In the genomic region with DNA sequence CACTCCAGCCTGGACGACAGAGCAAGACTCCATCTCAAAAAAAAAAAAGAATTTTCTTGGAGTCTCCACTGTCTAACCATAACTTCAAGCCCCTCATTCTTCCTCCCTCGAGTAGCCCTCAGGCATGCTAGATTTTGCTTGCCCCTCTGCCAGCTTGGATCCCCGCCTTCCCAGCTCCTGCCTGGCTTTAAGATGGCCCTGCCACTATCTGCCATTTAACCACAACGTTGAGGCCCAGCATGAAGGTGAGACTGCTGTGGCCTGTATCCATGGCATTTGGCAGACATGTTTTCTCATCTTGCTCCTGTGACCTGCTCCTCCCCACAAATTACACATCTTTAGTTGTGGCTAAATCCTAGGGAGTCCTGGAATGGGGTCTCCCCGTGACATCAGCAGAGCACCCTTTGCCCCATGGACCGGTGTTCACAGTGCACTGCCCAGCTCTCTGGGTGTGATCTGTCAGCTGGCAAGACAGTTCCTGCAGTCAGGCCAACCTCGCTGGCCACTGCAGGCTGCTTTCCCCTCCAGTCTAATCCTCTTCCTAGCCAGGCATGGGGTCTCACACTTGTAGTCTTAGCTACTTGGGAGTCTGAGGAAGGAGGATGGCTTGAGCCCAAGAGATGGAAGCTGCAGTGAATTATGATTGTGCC, we compare ENCODE assay signal across 17 cellular contexts. TPM values are rescaled to one million over a fixed set of nuclear protein-coding genes. Genes with fewer than 3 reads are reported as not detected.
DNase-seq lines count a peak whose midpoint lies in the region; ATAC-seq and TF ChIP-seq lines count a peak whose summit lies in the region.
"Had no signal": no experiment of that assay in that cellular context is flagged by ENCODE, and none has a peak within 500 bp of the region (broad histone marks: within the 10 kb centered on the region; RNA-seq: fewer than 3 reads in every experiment).

No MANE protein-coding gene starts in this region.

- H3K27ac ChIP-seq in BLaER1 (peak overlapping the region; percentile 95), OCI-LY7 (ENCODE audit: low read depth, low read length, poor library complexity, severe bottlenecking) (peak overlapping the region; percentile 30), neutrophil (peak overlapping the region; percentile 98), hepatocyte (no peak overlapping the region)

- ATAC-seq in effector memory CD8-positive, alpha-beta T cell (replicated peaks), result no peak

- DNase-seq in OCI-LY7 (ENCODE audit: low spot score) (no peak), endothelial cell (ENCODE audit: low spot score) (no peak), pons (ENCODE audit: low spot score) (no peak), hepatocyte (ENCODE audit: low spot score) (no peak), dedifferentiated amniotic fluid mesenchymal stem cell (ENCODE audit: extremely low spot score) (no peak)
- DNase-seq in effector memory CD8-positive, alpha-beta T cell, result no peak

- H3K9ac ChIP-seq in BLaER1, result peak overlapping the region; percentile 77

- H3K4me2 ChIP-seq in BLaER1 (peak overlapping the region; percentile 93), OCI-LY7 (ENCODE audit: low read length) (no peak overlapping the region), hepatocyte (no peak overlapping the region)

- TF ChIP-seq CTCF in OCI-LY7 (conservative IDR thresholded peaks at IDR 0.05; ENCODE audit: low read length), result no peak
- TF ChIP-seq CTCF in endothelial cell (IDR thresholded peaks at IDR 0.05; ENCODE audit: unreplicated experiment), result no peak
- no peak for TF ChIP-seq CTCF in neutrophil (IDR thresholded peaks at IDR 0.05)
- no peak for TF ChIP-seq CTCF in hepatocyte (IDR thresholded peaks at IDR 0.05; ENCODE audit: poor library complexity)

- 83% methylated on average over 7 of the region's 7 CpGs for WGBS in hepatocyte (ENCODE audit: low lambda C conversion rate, missing lambda C conversion rate)

- H4K20me1 ChIP-seq in BLaER1 (peaks cover 44% of the 10 kb centered on the region), OCI-LY7 (ENCODE audit: insufficient read depth, low read length) (no peaks in the 10 kb centered on the region), hepatocyte (ENCODE audit: insufficient read depth, poor library complexity, severe bottlenecking) (peaks cover 23% of the 10 kb centered on the region)

- peak overlapping the region; percentile 77 for H3K27ac Mint-ChIP-seq in endothelial cell (ENCODE audit: unreplicated experiment)
- peak overlapping the region in 1 of 2 donors; percentile 82 for H3K27ac Mint-ChIP-seq in effector memory CD8-positive, alpha-beta T cell
- H3K27ac Mint-ChIP-seq: activated T-cell treated with anti-CD3 and anti-CD28 coated beads, Interleukin-2, amount 50 U/mL, for 72 hours had no signal

- POLR2A ChIA-PET in OCI-LY7 (lab: Charles Lee), result interaction anchor here (0.5 kb wide), 1 partner anchor 355 kb away, joined by 4 read pairs; no protein-coding TSS in a partner anchor

- H3K36me3 Mint-ChIP-seq in endothelial cell (ENCODE audit: low read depth, unreplicated experiment), result peaks cover 26% of the 10 kb centered on the region
- H3K36me3 Mint-ChIP-seq in effector memory CD8-positive, alpha-beta T cell (ENCODE audit: insufficient read depth), result peaks cover 47% of the 10 kb centered on the region
- H3K36me3 Mint-ChIP-seq: activated naive CD4-positive, alpha-beta T cell treated with anti-CD3 and anti-CD28 coated beads, Interleukin-2, amount 50 U/mL, for 72 hours had no signal

- peaks cover 52% of the 10 kb centered on the region for H3K4me1 Mint-ChIP-seq in endothelial cell (ENCODE audit: unreplicated experiment)
- H3K4me1 Mint-ChIP-seq in effector memory CD8-positive, alpha-beta T cell (ENCODE audit: low read depth in 2 of 2), result peaks cover 14 to 38% of the 10 kb centered on the region in 2 donors

- no peaks in the 10 kb centered on the region for H3K9me2 ChIP-seq in OCI-LY7 (ENCODE audit: insufficient read depth, low read length)
- no peaks in the 10 kb centered on the region for H3K9me2 ChIP-seq in hepatocyte (replicated peaks; ENCODE audit: insufficient read depth)

- H3K36me3 ChIP-seq in BLaER1 (peaks cover 47% of the 10 kb centered on the region), OCI-LY7 (ENCODE audit: insufficient read depth, low read length) (peaks cover 46% of the 10 kb centered on the region), neutrophil (peaks cover 32% of the 10 kb centered on the region), hepatocyte (replicated peaks; ENCODE audit: insufficient read depth, low read depth) (no peaks in the 10 kb centered on the region)

- intact Hi-C loops in OCI-LY7 (cut with micrococcal nuclease; ENCODE audit: unreplicated experiment), result loop anchor here (1.0 to 2.0 kb wide), 2 partner anchors 118 to 280 kb away; no protein-coding TSS in a partner anchor

- H3K27me3 Mint-ChIP-seq in endothelial cell (ENCODE audit: unreplicated experiment), result peaks cover 10% of the 10 kb centered on the region
- no peaks in the 10 kb centered on the region for H3K27me3 Mint-ChIP-seq in effector memory CD8-positive, alpha-beta T cell
- H3K27me3 Mint-ChIP-seq: CD4-positive, alpha-beta memory T cell had no signal

- BruUV-seq in OCI-LY7 (replicated peaks; lab: Mats Ljungman, UMichigan), result no TSS peak

- H2AFZ ChIP-seq in OCI-LY7 (ENCODE audit: low read length) (no peak overlapping the region), hepatocyte (no peak overlapping the region)

- H3K79me2 ChIP-seq in OCI-LY7 (ENCODE audit: insufficient read depth, low read depth, low read length), result peaks cover 12% of the 10 kb centered on the region
- peaks cover 12% of the 10 kb centered on the region for H3K79me2 ChIP-seq in hepatocyte

- no peaks in the 10 kb centered on the region for H3K9me3 Mint-ChIP-seq in endothelial cell (ENCODE audit: unreplicated experiment)
- no peaks in the 10 kb centered on the region for H3K9me3 Mint-ChIP-seq in effector memory CD8-positive, alpha-beta T cell
- H3K9me3 Mint-ChIP-seq: activated naive CD4-positive, alpha-beta T cell treated with anti-CD3 and anti-CD28 coated beads, Interleukin-2, amount 50 U/mL, for 72 hours; activated T-cell treated with anti-CD3 and anti-CD28 coated beads, Interleukin-2, amount 50 U/mL, for 72 hours; CD4-positive, alpha-beta memory T cell; mesothelial cell of epicardium; neural crest cell had no signal

- peak overlapping the region; percentile 76 for H3K4me3 Mint-ChIP-seq in endothelial cell (ENCODE audit: unreplicated experiment)
- H3K4me3 Mint-ChIP-seq in effector memory CD8-positive, alpha-beta T cell, result no peak overlapping the region
- H3K4me3 Mint-ChIP-seq: activated T-cell treated with anti-CD3 and anti-CD28 coated beads, Interleukin-2, amount 50 U/mL, for 72 hours; mesothelial cell of epicardium had no signal

- H3K4me1 ChIP-seq in BLaER1 (peaks cover 97% of the 10 kb centered on the region), OCI-LY7 (ENCODE audit: insufficient read depth, low read length, poor library complexity, severe bottlenecking) (peaks cover 61% of the 10 kb centered on the region), neutrophil (ENCODE audit: control insufficient read depth in 1 of 2, insufficient read depth in 1 of 2, low read depth in 1 of 2, low read length in 1 of 2) (peaks cover 70 to 74% of the 10 kb centered on the region in 2 experiments), hepatocyte (ENCODE audit: insufficient read depth) (peaks cover 32% of the 10 kb centered on the region)

- no peaks in the 10 kb centered on the region for H3K27me3 ChIP-seq in BLaER1
- no peaks in the 10 kb centered on the region for H3K27me3 ChIP-seq in neutrophil
- no peaks in the 10 kb centered on the region for H3K27me3 ChIP-seq in hepatocyte
- H3K27me3 ChIP-seq: body of pancreas had no signal

- H3K4me3 ChIP-seq in BLaER1 (0 out of 2 replicates have a peak overlapping the region, but pooled peaks have one; percentile 8), OCI-LY7 (ENCODE audit: low read depth, low read length, poor library complexity, severe bottlenecking) (no peak overlapping the region), neutrophil (ENCODE audit: low read depth in 1 of 2, low read length in 1 of 2) (peak overlapping the region in 1 of 2 experiments; percentile 70), hepatocyte (no peak overlapping the region)
- H3K4me3 ChIP-seq: body of pancreas, K562 had no signal

- CTCF ChIA-PET in OCI-LY7 (lab: Charles Lee; ENCODE audit: unreplicated experiment), result interaction anchor here (1.8 kb wide), 1 partner anchor 10 kb away, joined by 15 read pairs; the partner anchor contains the start of gene VPS18

- H3K9me3 ChIP-seq in BLaER1 (no peaks in the 10 kb centered on the region), OCI-LY7 (ENCODE audit: low read length) (no peaks in the 10 kb centered on the region), neutrophil (no peaks in the 10 kb centered on the region), hepatocyte (ENCODE audit: low read depth) (no peaks in the 10 kb centered on the region)
- H3K9me3 ChIP-seq: body of pancreas had no signal

RNA-seq across cellular contexts. Expression of gene VPS18, which starts 10.4 kb away (rescaled TPM):
- 24.5 and 26.2 TPM in 2 replicates for total RNA-seq in OCI-LY7 (2014; rRNA removed; shearing (Covaris generic))
- total RNA-seq in OCI-LY7 (2022) (26.4 and 30.7 TPM in 2 replicates), endothelial cell (ENCODE audit: unreplicated experiment) (39.2 TPM), hepatocyte (38.3 and 40.1 TPM in 2 replicates)
- 34.6 and 40.3 TPM in 2 replicates for polyA plus RNA-seq in hepatocyte

RNA-seq across cellular contexts. Expression of gene DLL4, which starts 24.5 kb away (rescaled TPM):
- 0.19 TPM in 1 of 2 replicates, not detected in the other for total RNA-seq in OCI-LY7 (2014; rRNA removed; shearing (Covaris generic))
- 0.15 TPM in 1 of 2 replicates, not detected in the other for total RNA-seq in OCI-LY7 (2022)
- total RNA-seq in endothelial cell (ENCODE audit: unreplicated experiment), result 257 TPM
- 2.3 and 2.8 TPM in 2 replicates for total RNA-seq in hepatocyte
- 1.1 TPM in 1 of 2 replicates, not detected in the other for polyA plus RNA-seq in hepatocyte
- total RNA-seq: activated CD8-positive, alpha-beta T cell treated with anti-CD3 and anti-CD28 coated beads, Interleukin-2, amount 10 ng/mL, durations not matched to agents 7 days and 5 days; CD4-positive, alpha-beta memory T cell had no signal
- polyA plus RNA-seq: CD4-positive, alpha-beta memory T cell had no signal

RNA-seq across cellular contexts. Expression of gene RHOV, which starts 30.6 kb away (rescaled TPM):
- 0.80 and 1.5 TPM in 2 replicates for total RNA-seq in OCI-LY7 (2014; rRNA removed; shearing (Covaris generic))
- total RNA-seq in OCI-LY7 (2022) (0.63 and 0.85 TPM in 2 replicates), endothelial cell (ENCODE audit: unreplicated experiment) (1.4 TPM), hepatocyte (1.2 and 1.7 TPM in 2 replicates)
- polyA plus RNA-seq in hepatocyte, result 5.7 and 6.1 TPM in 2 replicates
- total RNA-seq: activated CD8-positive, alpha-beta T cell treated with anti-CD3 and anti-CD28 coated beads, Interleukin-2, amount 10 ng/mL, durations not matched to agents 7 days and 5 days; CD4-positive, alpha-beta memory T cell; Right ventricle myocardium inferior had no signal
- polyA plus RNA-seq: CD4-positive, alpha-beta memory T cell had no signal

RNA-seq across cellular contexts. Expression of gene CHAC1, which starts 48.6 kb away (rescaled TPM):
- 40.4 and 41.4 TPM in 2 replicates for total RNA-seq in OCI-LY7 (2014; rRNA removed; shearing (Covaris generic))
- total RNA-seq in OCI-LY7 (2022) (35.3 and 55.6 TPM in 2 replicates), endothelial cell (ENCODE audit: unreplicated experiment) (16.4 TPM), hepatocyte (22.1 and 26.8 TPM in 2 replicates)
- 15.6 and 16.2 TPM in 2 replicates for polyA plus RNA-seq in hepatocyte

Comparison
In these comparisons a context has a peak if more than half of its experiments do, and no peak if none do; other contexts are left out.
1. RNA of gene DLL4, which starts 24.5 kb away (total RNA-seq): 257 TPM in endothelial cell (single experiment); 2.3 to 2.8 TPM in hepatocyte and 0.15 to 0.19 TPM in OCI-LY7; every median in the first group is over 10 times any median in the second.